ENCODE assay signal across 1 cellular context in the genomic region with DNA sequence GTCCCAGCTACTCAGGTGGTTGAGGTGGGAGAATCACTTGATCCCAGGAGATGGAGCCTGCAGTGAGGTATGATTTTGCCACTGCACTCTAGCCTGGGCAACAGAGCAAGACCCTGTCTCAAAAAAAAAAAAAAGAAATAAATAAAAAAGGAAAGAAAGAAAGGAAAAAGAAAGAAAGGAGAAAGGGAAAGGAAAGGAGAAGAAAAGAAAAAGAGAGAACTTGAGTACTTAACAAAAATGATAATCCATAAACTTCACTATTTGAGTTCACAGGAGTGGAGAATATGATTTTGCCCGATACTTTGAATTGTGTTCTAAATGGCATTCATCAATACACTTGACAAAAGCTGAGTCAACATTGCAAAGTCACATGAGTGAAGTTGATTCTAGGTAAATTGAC.
TF ChIP-seq lines count a peak whose summit lies in the region.

No MANE protein-coding gene starts in this region.

TF ChIP-seq in K562, 482 proteins besides CTCF, POLR2A, EP300 and RAD21:
- TF ChIP-seq, protein P1, sequence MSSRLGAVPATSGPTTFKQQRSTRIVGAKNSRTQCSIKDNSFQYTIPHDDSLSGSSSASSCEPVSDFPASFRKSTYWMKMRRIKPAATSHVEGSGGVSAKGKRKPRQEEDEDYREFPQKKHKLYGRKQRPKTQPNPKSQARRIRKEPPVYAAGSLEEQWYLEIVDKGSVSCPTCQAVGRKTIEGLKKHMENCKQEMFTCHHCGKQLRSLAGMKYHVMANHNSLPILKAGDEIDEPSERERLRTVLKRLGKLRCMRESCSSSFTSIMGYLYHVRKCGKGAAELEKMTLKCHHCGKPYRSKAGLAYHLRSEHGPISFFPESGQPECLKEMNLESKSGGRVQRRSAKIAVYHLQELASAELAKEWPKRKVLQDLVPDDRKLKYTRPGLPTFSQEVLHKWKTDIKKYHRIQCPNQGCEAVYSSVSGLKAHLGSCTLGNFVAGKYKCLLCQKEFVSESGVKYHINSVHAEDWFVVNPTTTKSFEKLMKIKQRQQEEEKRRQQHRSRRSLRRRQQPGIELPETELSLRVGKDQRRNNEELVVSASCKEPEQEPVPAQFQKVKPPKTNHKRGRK (tag; IDR thresholded peaks at IDR 0.05) = peak; percentile 52
- TF ChIP-seq POLR3A (IDR thresholded peaks at IDR 0.05; ENCODE audit: borderline replicate concordance, extremely low read depth, insufficient read depth, insufficient read length) = no peak
